2 cellular contexts compared by ENCODE assay signal in genomic region chr1:209767105-209767504, GRCh38.
TF ChIP-seq lines count a peak whose summit lies in the region.

No MANE protein-coding gene starts in this region.

TF ChIP-seq in SK-N-SH, 30 proteins besides CTCF, POLR2A, EP300 and RAD21 (continued from another document):
- no peak for TF ChIP-seq JUND (IDR thresholded peaks at IDR 0.05)
- TF ChIP-seq USF2 (IDR thresholded peaks at IDR 0.05; ENCODE audit: borderline replicate concordance, low read depth, low read length): no peak
- TF ChIP-seq FOXM1 (IDR thresholded peaks at IDR 0.05; ENCODE audit: low read depth): no peak
- TF ChIP-seq EZH2phosphoT487 (IDR thresholded peaks at IDR 0.05; ENCODE audit: borderline replicate concordance, low read depth): no peak
- no peak for TF ChIP-seq GABPA (IDR thresholded peaks at IDR 0.05; ENCODE audit: low read depth)

TF ChIP-seq in SK-N-SH treated with all-trans-retinoic acid at 6 μM for 48 hours, 23 proteins besides CTCF, POLR2A, EP300 and RAD21 (continued from another document):
- TF ChIP-seq BACH2 (CRISPR knock-in tag; IDR thresholded peaks at IDR 0.05; ENCODE audit: borderline replicate concordance) (no peak), ZNF8 (CRISPR knock-in tag; IDR thresholded peaks at IDR 0.05) (no peak), ZFP30 (CRISPR knock-in tag; IDR thresholded peaks at IDR 0.05) (no peak), RARB (CRISPR knock-in tag; IDR thresholded peaks at IDR 0.05) (no peak), PATZ1 (CRISPR knock-in tag; IDR thresholded peaks at IDR 0.05; ENCODE audit: borderline replicate concordance) (no peak), ZC3H10 (CRISPR knock-in tag; IDR thresholded peaks at IDR 0.05) (no peak), TOX (CRISPR knock-in tag; IDR thresholded peaks at IDR 0.05; ENCODE audit: borderline replicate concordance) (no peak), GLIS3 (CRISPR knock-in tag; IDR thresholded peaks at IDR 0.05) (no peak), CSDC2 (CRISPR knock-in tag; IDR thresholded peaks at IDR 0.05) (no peak), TCF4 (CRISPR knock-in tag; IDR thresholded peaks at IDR 0.05; ENCODE audit: borderline replicate concordance) (no peak)
- TF ChIP-seq, protein P1, sequence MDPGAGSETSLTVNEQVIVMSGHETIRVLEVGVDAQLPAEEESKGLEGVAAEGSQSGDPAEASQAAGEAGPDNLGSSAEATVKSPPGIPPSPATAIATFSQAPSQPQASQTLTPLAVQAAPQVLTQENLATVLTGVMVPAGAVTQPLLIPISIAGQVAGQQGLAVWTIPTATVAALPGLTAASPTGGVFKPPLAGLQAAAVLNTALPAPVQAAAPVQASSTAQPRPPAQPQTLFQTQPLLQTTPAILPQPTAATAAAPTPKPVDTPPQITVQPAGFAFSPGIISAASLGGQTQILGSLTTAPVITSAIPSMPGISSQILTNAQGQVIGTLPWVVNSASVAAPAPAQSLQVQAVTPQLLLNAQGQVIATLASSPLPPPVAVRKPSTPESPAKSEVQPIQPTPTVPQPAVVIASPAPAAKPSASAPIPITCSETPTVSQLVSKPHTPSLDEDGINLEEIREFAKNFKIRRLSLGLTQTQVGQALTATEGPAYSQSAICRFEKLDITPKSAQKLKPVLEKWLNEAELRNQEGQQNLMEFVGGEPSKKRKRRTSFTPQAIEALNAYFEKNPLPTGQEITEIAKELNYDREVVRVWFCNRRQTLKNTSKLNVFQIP (CRISPR knock-in tag; IDR thresholded peaks at IDR 0.05; ENCODE audit: borderline replicate concordance, low read depth): no peak
- TF ChIP-seq, protein P2, sequence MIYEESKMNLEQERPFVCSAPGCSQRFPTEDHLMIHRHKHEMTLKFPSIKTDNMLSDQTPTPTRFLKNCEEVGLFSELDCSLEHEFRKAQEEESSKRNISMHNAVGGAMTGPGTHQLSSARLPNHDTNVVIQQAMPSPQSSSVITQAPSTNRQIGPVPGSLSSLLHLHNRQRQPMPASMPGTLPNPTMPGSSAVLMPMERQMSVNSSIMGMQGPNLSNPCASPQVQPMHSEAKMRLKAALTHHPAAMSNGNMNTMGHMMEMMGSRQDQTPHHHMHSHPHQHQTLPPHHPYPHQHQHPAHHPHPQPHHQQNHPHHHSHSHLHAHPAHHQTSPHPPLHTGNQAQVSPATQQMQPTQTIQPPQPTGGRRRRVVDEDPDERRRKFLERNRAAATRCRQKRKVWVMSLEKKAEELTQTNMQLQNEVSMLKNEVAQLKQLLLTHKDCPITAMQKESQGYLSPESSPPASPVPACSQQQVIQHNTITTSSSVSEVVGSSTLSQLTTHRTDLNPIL (CRISPR knock-in tag; IDR thresholded peaks at IDR 0.05; ENCODE audit: low read depth): no peak
